23 cellular contexts compared by ENCODE assay signal in the genomic region with DNA sequence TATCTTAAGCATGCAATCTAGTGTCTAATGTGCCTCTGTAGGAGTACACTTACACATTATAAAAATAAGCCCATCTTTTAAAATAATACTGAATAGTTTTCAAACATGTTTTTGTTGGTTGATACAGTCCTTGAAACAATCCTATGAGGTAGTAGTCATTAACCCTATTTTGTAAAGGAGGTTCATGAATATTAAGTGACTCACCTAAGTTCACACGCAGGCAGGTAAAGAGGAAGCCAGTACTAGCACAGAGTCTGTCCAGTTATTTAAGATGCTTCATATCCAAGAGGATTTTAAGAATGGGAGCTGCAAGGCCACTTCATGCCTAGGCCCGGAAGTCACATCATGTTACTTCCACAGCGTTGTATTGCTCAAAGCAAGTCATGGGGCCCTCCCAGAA.
"Had no signal": no experiment of that assay in that cellular context is flagged by ENCODE, and none has a peak within 500 bp of the region (broad histone marks: within the 10 kb centered on the region; RNA-seq: fewer than 3 reads in every experiment).

No MANE protein-coding gene starts in this region.

- H3K4me3 ChIP-seq: lung, pancreas, prostate gland, skin epidermis, stomach, testis, thyroid gland, transverse colon, uterus had no signal

- H3K27ac ChIP-seq: pancreas, prostate gland, skin epidermis, thyroid gland, transverse colon, uterus had no signal

- H3K27me3 ChIP-seq: pancreas, stomach, testis, thyroid gland, transverse colon, uterus had no signal

- H3K36me3 ChIP-seq: pancreas, prostate gland, thyroid gland, transverse colon, uterus had no signal

- H3K4me1 ChIP-seq: pancreas, prostate gland, thyroid gland, transverse colon had no signal

- ATAC-seq: naive thymus-derived CD8-positive, alpha-beta T cell; stimulated activated naive B cell treated with anti-CD40 and anti-IgM and Interleukin-4, amounts not matched to agents 10 μg/mL and 1 μg/mL and 100 μg/mL, for 72 hours; stimulated activated naive CD8-positive, alpha-beta T cell treated with anti-CD3 and anti-CD28 coated beads, Interleukin-15, Interleukin-2, amounts not matched to agents 100 U/mL and 50 U/mL, for 24 hours had no signal

- DNase-seq: hippocampal formation; kidney glomerular epithelial cell; left cardiac atrium; naive thymus-derived CD8-positive, alpha-beta T cell; nucleus accumbens; pancreas; posterior cingulate gyrus; retina; stimulated activated CD4-positive, alpha-beta T cell treated with anti-CD3 and anti-CD28 coated beads, Interleukin-12 subunit alpha, Interleukin-12 subunit beta, amount 100 ng/mL, for 4 hours; stimulated activated CD4-positive, alpha-beta T cell treated with anti-CD3 and anti-CD28 coated beads, Interleukin-15, amount 100 ng/mL, for 24 hours; stimulated activated CD4-positive, alpha-beta T cell treated with anti-CD3 and anti-CD28 coated beads, Interleukin-2, amount 100 ng/mL, for 24 hours; stimulated activated CD4-positive, alpha-beta T cell treated with anti-CD3 and anti-CD28 coated beads, Interleukin-4, amount 100 ng/mL, for 1 hour; stimulated activated naive B cell treated with anti-CD40 and anti-IgM and Interleukin-4, amounts not matched to agents 10 μg/mL and 1 μg/mL and 100 μg/mL, for 72 hours; stimulated activated naive CD8-positive, alpha-beta T cell treated with anti-CD3 and anti-CD28 coated beads, Interleukin-15, Interleukin-2, amounts not matched to agents 100 U/mL and 50 U/mL, for 24 hours; stomach; testis; thyroid gland; transverse colon; uterus had no signal

- H3K9me3 ChIP-seq: pancreas, prostate gland, stomach, testis, thyroid gland, transverse colon, uterus had no signal

- FAIRE-seq: keratinocyte, pancreas had no signal
